14 cellular contexts compared by ENCODE assay signal in the genomic region with DNA sequence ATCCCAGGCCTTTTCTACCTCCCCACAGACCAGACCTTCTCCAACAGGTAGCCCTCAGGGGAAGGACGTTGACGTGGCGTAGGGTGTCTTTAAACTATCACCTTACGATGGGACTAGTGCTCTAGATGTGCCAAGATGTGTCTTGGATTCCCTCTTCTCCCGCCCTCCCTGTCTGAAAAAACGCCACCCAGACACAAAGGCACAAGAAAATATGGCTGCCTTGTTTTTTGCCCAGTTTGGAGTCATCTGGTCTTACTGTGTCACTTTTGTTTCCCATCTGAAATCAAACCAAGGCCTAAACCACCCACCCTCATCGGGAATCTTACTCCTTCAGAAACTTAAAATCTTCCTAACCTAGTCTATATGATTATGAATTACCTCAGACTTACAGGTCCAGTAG.
DNase-seq lines count a peak whose midpoint lies in the region; ATAC-seq and TF ChIP-seq lines count a peak whose summit lies in the region.
"Had no signal": no experiment of that assay in that cellular context is flagged by ENCODE, and none has a peak within 500 bp of the region (broad histone marks: within the 10 kb centered on the region; RNA-seq: fewer than 3 reads in every experiment).

No MANE protein-coding gene starts in this region.

- H3K36me3 Mint-ChIP-seq in H9 (ENCODE audit: insufficient read depth in 1 of 3, low read depth in 3 of 3) = peaks cover 79 to 91% (median 91%) of the 10 kb centered on the region in 3 experiments
- no peaks in the 10 kb centered on the region for H3K36me3 Mint-ChIP-seq in activated naive CD8-positive, alpha-beta T cell treated with anti-CD3 and anti-CD28 coated beads, Interleukin-2, amount 50 U/mL, for 24 hours (ENCODE audit: low read depth)

- H2AK5ac ChIP-seq in H9 (ENCODE audit: insufficient read length, low read length) = no peak overlapping the region

- no peak overlapping the region for H3K4me3 Mint-ChIP-seq in H9
- H3K4me3 Mint-ChIP-seq in activated naive CD8-positive, alpha-beta T cell treated with anti-CD3 and anti-CD28 coated beads, Interleukin-2, amount 50 U/mL, for 24 hours = no peak overlapping the region
- H3K4me3 Mint-ChIP-seq: activated naive CD4-positive, alpha-beta T cell treated with anti-CD3 and anti-CD28 coated beads, Interleukin-2, amount 10 ng/mL, durations not matched to agents 7 days and 5 days had no signal

- peak overlapping the region; percentile 59 for H3K4me3 ChIP-seq in brain microvascular endothelial cell (ENCODE audit: low read depth, low read length)
- H3K4me3 ChIP-seq in mucosa of descending colon = no peak overlapping the region
- H3K4me3 ChIP-seq: cardiac muscle cell, gastroesophageal sphincter, thoracic aorta had no signal

- no peak overlapping the region for H4K8ac ChIP-seq in H9 (replicated peaks; ENCODE audit: insufficient read length, low read depth, low read length)

- no peak overlapping the region for H3T11ph ChIP-seq in H9 (ENCODE audit: low read length)

- intact Hi-C loops in mucosa of descending colon (cut with DNase I, micrococcal nuclease) = no loop called here

- H3K23ac ChIP-seq in H9 (ENCODE audit: insufficient read length, low read depth, low read length) = no peak overlapping the region

- H3K4me1 ChIP-seq in H9 (ENCODE audit: insufficient read depth, low read length) = no peaks in the 10 kb centered on the region
- H3K4me1 ChIP-seq in mucosa of descending colon (ENCODE audit: low read depth) = no peaks in the 10 kb centered on the region
- H3K4me1 ChIP-seq: gastroesophageal sphincter had no signal

- no peak overlapping the region for H3K14ac ChIP-seq in H9 (ENCODE audit: insufficient read depth, low read length)

- peak overlapping the region in 2 of 3 experiments; percentile 47 to 65; a peak in 1 of 7 replicates for H3K27ac Mint-ChIP-seq in H9
- no peak overlapping the region for H3K27ac Mint-ChIP-seq in activated naive CD8-positive, alpha-beta T cell treated with anti-CD3 and anti-CD28 coated beads, Interleukin-2, amount 50 U/mL, for 24 hours
- H3K27ac Mint-ChIP-seq: activated naive CD4-positive, alpha-beta T cell treated with anti-CD3 and anti-CD28 coated beads, Interleukin-2, amount 10 ng/mL, durations not matched to agents 7 days and 5 days had no signal

- ATAC-seq in mucosa of descending colon (peak; percentile 17), GM18870 (IDR thresholded peaks at IDR 0.05; ENCODE audit: unreplicated experiment) (no peak)
- ATAC-seq in activated naive CD8-positive, alpha-beta T cell treated with anti-CD3 and anti-CD28 coated beads, Interleukin-2, amount 50 U/mL, for 24 hours = no peak
- ATAC-seq in activated CD4-positive, CD25-positive, alpha-beta regulatory T cell treated with anti-CD3 and anti-CD28 coated beads, Interleukin-2, amount 50 U/mL, for 24 hours = no peak

- H3K18ac ChIP-seq in H9 (ENCODE audit: insufficient read length, low read depth, low read length) = no peak overlapping the region

- in situ Hi-C loops in brain microvascular endothelial cell (cut with HindIII; ENCODE audit: low pct_ligation_motif_present, low sequenced_read_pairs) = no loop called here

- H2BK5ac ChIP-seq in H9 (ENCODE audit: insufficient read length, low read length) = no peak overlapping the region

- no peaks in the 10 kb centered on the region for H3K79me1 ChIP-seq in H9 (ENCODE audit: insufficient read depth, low read depth, low read length, poor library complexity, severe bottlenecking)

- TF ChIP-seq CTCF in 22Rv1 (IDR thresholded peaks at IDR 0.05) (no peak), H9 (conservative IDR thresholded peaks at IDR 0.05) (no peak), brain microvascular endothelial cell (IDR thresholded peaks at IDR 0.05; ENCODE audit: low read depth, low read length, missing control alignments) (no peak), mucosa of descending colon (IDR thresholded peaks at IDR 0.05) (no peak)

- no peak overlapping the region for H2AFZ ChIP-seq in H9 (ENCODE audit: low read length)

- no peaks in the 10 kb centered on the region for H4K20me1 ChIP-seq in H9 (ENCODE audit: control insufficient read depth, insufficient read depth, insufficient read length)

- H4K5ac ChIP-seq in H9 (ENCODE audit: insufficient read length, low read depth, low read length) = no peak overlapping the region

- no peaks in the 10 kb centered on the region for H3K23me2 ChIP-seq in H9 (ENCODE audit: insufficient read length, low read depth, low read length, poor library complexity, severe bottlenecking)

- H3K4me2 ChIP-seq in H9 (ENCODE audit: insufficient read depth, insufficient read length, low read length) = no peak overlapping the region

- DNase-seq in H9 (no peak), brain microvascular endothelial cell (no peak), mucosa of descending colon (no peak), RKO (ENCODE audit: low spot score) (no peak)
- DNase-seq in activated naive CD8-positive, alpha-beta T cell treated with anti-CD3 and anti-CD28 coated beads, Interleukin-2, amount 50 U/mL, for 24 hours = no peak
- DNase-seq: activated naive CD4-positive, alpha-beta T cell treated with anti-CD3 and anti-CD28 coated beads, Interleukin-2, amount 10 ng/mL, durations not matched to agents 7 days and 5 days; NCI-H1048; NCI-H82 had no signal

- no peak overlapping the region for H2BK15ac ChIP-seq in H9 (ENCODE audit: low read depth, low read length)

- H3K9me3 Mint-ChIP-seq in H9 = no peaks in the 10 kb centered on the region
- no peaks in the 10 kb centered on the region for H3K9me3 Mint-ChIP-seq in activated naive CD8-positive, alpha-beta T cell treated with anti-CD3 and anti-CD28 coated beads, Interleukin-2, amount 50 U/mL, for 24 hours
- H3K9me3 Mint-ChIP-seq: activated naive CD4-positive, alpha-beta T cell treated with anti-CD3 and anti-CD28 coated beads, Interleukin-2, amount 10 ng/mL, durations not matched to agents 7 days and 5 days had no signal

- no peak overlapping the region for H3K56ac ChIP-seq in H9 (ENCODE audit: insufficient read length, low read depth, low read length)

- no peaks in the 10 kb centered on the region for H3K4me1 Mint-ChIP-seq in H9
- no peaks in the 10 kb centered on the region for H3K4me1 Mint-ChIP-seq in activated naive CD8-positive, alpha-beta T cell treated with anti-CD3 and anti-CD28 coated beads, Interleukin-2, amount 50 U/mL, for 24 hours
- H3K4me1 Mint-ChIP-seq: activated naive CD4-positive, alpha-beta T cell treated with anti-CD3 and anti-CD28 coated beads, Interleukin-2, amount 10 ng/mL, durations not matched to agents 7 days and 5 days had no signal

- H4K91ac ChIP-seq in H9 (ENCODE audit: insufficient read length, low read depth, low read length) = no peak overlapping the region

- H2BK120ac ChIP-seq in H9 (ENCODE audit: low read depth, low read length, poor library complexity, severe bottlenecking) = no peak overlapping the region

- no peak overlapping the region for H3K4ac ChIP-seq in H9 (ENCODE audit: low read depth, low read length)

- no peak overlapping the region for H3K9ac ChIP-seq in H9 (ENCODE audit: extremely low read depth, insufficient read length, low read length)

- H2BK12ac ChIP-seq in H9 (ENCODE audit: insufficient read length, low read depth, low read length) = no peak overlapping the region

- H3K36me3 ChIP-seq in brain microvascular endothelial cell (replicated peaks) (no peaks in the 10 kb centered on the region), mucosa of descending colon (ENCODE audit: low read depth) (no peaks in the 10 kb centered on the region)
- H3K36me3 ChIP-seq: gastroesophageal sphincter, thoracic aorta had no signal

- H2BK20ac ChIP-seq in H9 (ENCODE audit: low read depth, low read length, poor library complexity, severe bottlenecking) = no peak overlapping the region

- H3K27me3 Mint-ChIP-seq in H9 (ENCODE audit: low read depth) = no peaks in the 10 kb centered on the region
- H3K27me3 Mint-ChIP-seq in activated naive CD8-positive, alpha-beta T cell treated with anti-CD3 and anti-CD28 coated beads, Interleukin-2, amount 50 U/mL, for 24 hours = no peaks in the 10 kb centered on the region
- H3K27me3 Mint-ChIP-seq: activated naive CD4-positive, alpha-beta T cell treated with anti-CD3 and anti-CD28 coated beads, Interleukin-2, amount 10 ng/mL, durations not matched to agents 7 days and 5 days had no signal

- H3K9me3 ChIP-seq in H9 (ENCODE audit: control insufficient read depth, low read depth, low read length) (no peaks in the 10 kb centered on the region), mucosa of descending colon (no peaks in the 10 kb centered on the region)
- H3K9me3 ChIP-seq: gastroesophageal sphincter, thoracic aorta had no signal

- WGBS in H9 (ENCODE audit: extremely low coverage, insufficient read length, low lambda C conversion rate) = no CpG with 5 or more reads among the region's 7 CpGs

- H3K27me3 ChIP-seq in H9 (ENCODE audit: insufficient read depth, low read length) = no peaks in the 10 kb centered on the region; the same call in 1 of the 2 replicates
- no peaks in the 10 kb centered on the region for H3K27me3 ChIP-seq in brain microvascular endothelial cell (replicated peaks)
- H3K27me3 ChIP-seq: cardiac muscle cell, gastroesophageal sphincter had no signal

- H3K79me2 ChIP-seq in H9 (ENCODE audit: insufficient read depth, low read length) = no peaks in the 10 kb centered on the region

- H3K27ac ChIP-seq in 22Rv1 = peak overlapping the region; percentile 91
- no peak overlapping the region for H3K27ac ChIP-seq in H9 (ENCODE audit: insufficient read length, low read depth, low read length)
- no peak overlapping the region for H3K27ac ChIP-seq in brain microvascular endothelial cell
- H3K27ac ChIP-seq: cardiac muscle cell, thoracic aorta had no signal
